14 cellular contexts compared by ENCODE assay signal in genomic region chr9:20240498-20240897, GRCh38.
DNase-seq lines count a peak whose midpoint lies in the region; ATAC-seq and TF ChIP-seq lines count a peak whose summit lies in the region.
"Had no signal": no experiment of that assay in that cellular context is flagged by ENCODE, and none has a peak within 500 bp of the region (broad histone marks: within the 10 kb centered on the region; RNA-seq: fewer than 3 reads in every experiment).

No MANE protein-coding gene starts in this region.

- no peak for ATAC-seq in activated naive CD8-positive, alpha-beta T cell treated with anti-CD3 and anti-CD28 coated beads, Interleukin-2, amount 10 ng/mL, durations not matched to agents 7 days and 5 days (ENCODE audit: low read depth)
- no peak for ATAC-seq in activated naive CD8-positive, alpha-beta T cell treated with anti-CD3 and anti-CD28 coated beads, Interleukin-2, amount 50 U/mL, for 24 hours
- ATAC-seq in CD4-positive, alpha-beta T cell (ENCODE audit: poor library complexity), result no peak
- peak; percentile 61 for ATAC-seq in stimulated activated effector memory CD8-positive, alpha-beta T cell treated with anti-CD3 and anti-CD28 coated beads, Interleukin-12 subunit alpha, Interleukin-12 subunit beta, amount 100 ng/mL, for 72 hours
- ATAC-seq: A549 had no signal

- intact Hi-C loops in CD4-positive, alpha-beta T cell (cut with DNase I, micrococcal nuclease), result no loop called here

- peaks cover 43% of the 10 kb centered on the region for H3K36me3 Mint-ChIP-seq in activated naive CD8-positive, alpha-beta T cell treated with anti-CD3 and anti-CD28 coated beads, Interleukin-2, amount 10 ng/mL, durations not matched to agents 7 days and 5 days
- H3K36me3 Mint-ChIP-seq in activated naive CD8-positive, alpha-beta T cell treated with anti-CD3 and anti-CD28 coated beads, Interleukin-2, amount 50 U/mL, for 24 hours (ENCODE audit: low read depth), result no peaks in the 10 kb centered on the region
- no peaks in the 10 kb centered on the region for H3K36me3 Mint-ChIP-seq in CD4-positive, alpha-beta T cell (ENCODE audit: low read depth)
- no peaks in the 10 kb centered on the region for H3K36me3 Mint-ChIP-seq in stimulated activated effector memory CD8-positive, alpha-beta T cell treated with anti-CD3 and anti-CD28 coated beads, Interleukin-12 subunit alpha, Interleukin-12 subunit beta, amount 100 ng/mL, for 72 hours
- no peaks in the 10 kb centered on the region for H3K36me3 Mint-ChIP-seq in T-helper 2 cell treated with Interferon-gamma antibody and Interleukin-4, amounts not matched to agents 5 μg/mL and 100 μg/mL, for 36 hours (ENCODE audit: low read depth)

- no peaks in the 10 kb centered on the region for H3K9me3 ChIP-seq in CD4-positive, alpha-beta T cell (ENCODE audit: control insufficient read depth, low read length)
- H3K9me3 ChIP-seq: A549, BE2C had no signal

- CTCF ChIA-PET in CD4-positive, alpha-beta T cell (lab: Charles Lee), result interaction anchor here (1.2 kb wide), 1 partner anchor 57 kb away, joined by 3 read pairs; no protein-coding TSS in a partner anchor

- no peaks in the 10 kb centered on the region for H3K27me3 ChIP-seq in CD4-positive, alpha-beta T cell (ENCODE audit: control insufficient read depth, insufficient read depth, low read length)

- H3K4me1 Mint-ChIP-seq in activated naive CD8-positive, alpha-beta T cell treated with anti-CD3 and anti-CD28 coated beads, Interleukin-2, amount 10 ng/mL, durations not matched to agents 7 days and 5 days, result peaks cover 71% of the 10 kb centered on the region
- peaks cover 50% of the 10 kb centered on the region for H3K4me1 Mint-ChIP-seq in activated naive CD8-positive, alpha-beta T cell treated with anti-CD3 and anti-CD28 coated beads, Interleukin-2, amount 50 U/mL, for 24 hours
- H3K4me1 Mint-ChIP-seq in CD4-positive, alpha-beta T cell (ENCODE audit: low read depth), result peaks cover 60% of the 10 kb centered on the region
- H3K4me1 Mint-ChIP-seq in stimulated activated effector memory CD8-positive, alpha-beta T cell treated with anti-CD3 and anti-CD28 coated beads, Interleukin-12 subunit alpha, Interleukin-12 subunit beta, amount 100 ng/mL, for 72 hours, result peaks cover 41% of the 10 kb centered on the region
- peaks cover 37% of the 10 kb centered on the region for H3K4me1 Mint-ChIP-seq in T-helper 2 cell treated with Interferon-gamma antibody and Interleukin-4, amounts not matched to agents 5 μg/mL and 100 μg/mL, for 36 hours (ENCODE audit: low read depth)

- no peak overlapping the region for H3K4me3 Mint-ChIP-seq in activated naive CD8-positive, alpha-beta T cell treated with anti-CD3 and anti-CD28 coated beads, Interleukin-2, amount 10 ng/mL, durations not matched to agents 7 days and 5 days
- no peak overlapping the region for H3K4me3 Mint-ChIP-seq in activated naive CD8-positive, alpha-beta T cell treated with anti-CD3 and anti-CD28 coated beads, Interleukin-2, amount 50 U/mL, for 24 hours
- peak overlapping the region; percentile 10 for H3K4me3 Mint-ChIP-seq in CD4-positive, alpha-beta T cell
- no peak overlapping the region for H3K4me3 Mint-ChIP-seq in stimulated activated effector memory CD8-positive, alpha-beta T cell treated with anti-CD3 and anti-CD28 coated beads, Interleukin-12 subunit alpha, Interleukin-12 subunit beta, amount 100 ng/mL, for 72 hours
- no peak overlapping the region for H3K4me3 Mint-ChIP-seq in T-helper 2 cell treated with Interferon-gamma antibody and Interleukin-4, amounts not matched to agents 5 μg/mL and 100 μg/mL, for 36 hours
- H3K4me3 Mint-ChIP-seq: H9 had no signal

- no peak overlapping the region for H3K4me3 ChIP-seq in GM12865 (ENCODE audit: low read depth, low read length)
- H3K4me3 ChIP-seq: A549 had no signal

- POLR2A ChIA-PET in activated naive CD8-positive, alpha-beta T cell treated with anti-CD3 and anti-CD28 coated beads, Interleukin-2, amount 10 ng/mL, durations not matched to agents 7 days and 5 days (lab: Charles Lee), result interaction anchor here (0.6 to 2.0 kb wide), 4 partner anchors 13 to 296 kb away, joined by 4 to 7 read pairs (median 6); no protein-coding TSS in a partner anchor
- POLR2A ChIA-PET in CD4-positive, alpha-beta T cell (lab: Charles Lee), result no interaction called here

- H3K27ac ChIP-seq in CD4-positive, alpha-beta T cell (ENCODE audit: low read depth, low read length), result no peak overlapping the region
- H3K27ac ChIP-seq: A549, C4-2B had no signal

- H3K9me3 Mint-ChIP-seq in activated naive CD8-positive, alpha-beta T cell treated with anti-CD3 and anti-CD28 coated beads, Interleukin-2, amount 10 ng/mL, durations not matched to agents 7 days and 5 days, result peaks cover 7% of the 10 kb centered on the region
- H3K9me3 Mint-ChIP-seq in activated naive CD8-positive, alpha-beta T cell treated with anti-CD3 and anti-CD28 coated beads, Interleukin-2, amount 50 U/mL, for 24 hours, result no peaks in the 10 kb centered on the region
- H3K9me3 Mint-ChIP-seq in CD4-positive, alpha-beta T cell, result no peaks in the 10 kb centered on the region
- no peaks in the 10 kb centered on the region for H3K9me3 Mint-ChIP-seq in stimulated activated effector memory CD8-positive, alpha-beta T cell treated with anti-CD3 and anti-CD28 coated beads, Interleukin-12 subunit alpha, Interleukin-12 subunit beta, amount 100 ng/mL, for 72 hours
- no peaks in the 10 kb centered on the region for H3K9me3 Mint-ChIP-seq in T-helper 2 cell treated with Interferon-gamma antibody and Interleukin-4, amounts not matched to agents 5 μg/mL and 100 μg/mL, for 36 hours

- no peaks in the 10 kb centered on the region for H3K27me3 Mint-ChIP-seq in activated naive CD8-positive, alpha-beta T cell treated with anti-CD3 and anti-CD28 coated beads, Interleukin-2, amount 10 ng/mL, durations not matched to agents 7 days and 5 days
- peaks cover 24% of the 10 kb centered on the region for H3K27me3 Mint-ChIP-seq in activated naive CD8-positive, alpha-beta T cell treated with anti-CD3 and anti-CD28 coated beads, Interleukin-2, amount 50 U/mL, for 24 hours
- no peaks in the 10 kb centered on the region for H3K27me3 Mint-ChIP-seq in CD4-positive, alpha-beta T cell
- H3K27me3 Mint-ChIP-seq in T-helper 2 cell treated with Interferon-gamma antibody and Interleukin-4, amounts not matched to agents 5 μg/mL and 100 μg/mL, for 36 hours (ENCODE audit: low read depth), result peaks cover 21% of the 10 kb centered on the region

- DNase-seq in activated naive CD8-positive, alpha-beta T cell treated with anti-CD3 and anti-CD28 coated beads, Interleukin-2, amount 10 ng/mL, durations not matched to agents 7 days and 5 days, result no peak
- DNase-seq in activated naive CD8-positive, alpha-beta T cell treated with anti-CD3 and anti-CD28 coated beads, Interleukin-2, amount 50 U/mL, for 24 hours, result no peak
- DNase-seq in CD4-positive, alpha-beta T cell, result no peak
- DNase-seq in GM12865 (ENCODE audit: low read depth), result peak; percentile 9
- DNase-seq in stimulated activated effector memory CD8-positive, alpha-beta T cell treated with anti-CD3 and anti-CD28 coated beads, Interleukin-12 subunit alpha, Interleukin-12 subunit beta, amount 100 ng/mL, for 72 hours (ENCODE audit: low spot score in 2 of 2), result peak in 1 of 2 donors; percentile 57
- no peak for DNase-seq in T-helper 2 cell treated with Interferon-gamma antibody and Interleukin-4, amounts not matched to agents 5 μg/mL and 100 μg/mL, for 36 hours (ENCODE audit: low spot score)
- DNase-seq: BE2C, DMS 273 treated with DMSO at 0.1 percent for 48 hours, DMS79, GOT3, H9, IMR-90 had no signal

- H3K27ac Mint-ChIP-seq in activated naive CD8-positive, alpha-beta T cell treated with anti-CD3 and anti-CD28 coated beads, Interleukin-2, amount 10 ng/mL, durations not matched to agents 7 days and 5 days, result peak overlapping the region; percentile 80
- no peak overlapping the region for H3K27ac Mint-ChIP-seq in activated naive CD8-positive, alpha-beta T cell treated with anti-CD3 and anti-CD28 coated beads, Interleukin-2, amount 50 U/mL, for 24 hours
- H3K27ac Mint-ChIP-seq in CD4-positive, alpha-beta T cell, result no peak overlapping the region
- H3K27ac Mint-ChIP-seq in stimulated activated effector memory CD8-positive, alpha-beta T cell treated with anti-CD3 and anti-CD28 coated beads, Interleukin-12 subunit alpha, Interleukin-12 subunit beta, amount 100 ng/mL, for 72 hours, result no peak overlapping the region
- H3K27ac Mint-ChIP-seq in T-helper 2 cell treated with Interferon-gamma antibody and Interleukin-4, amounts not matched to agents 5 μg/mL and 100 μg/mL, for 36 hours, result no peak overlapping the region
- H3K27ac Mint-ChIP-seq: H9 had no signal

- no peak for TF ChIP-seq CTCF in CD4-positive, alpha-beta T cell (IDR thresholded peaks at IDR 0.05)
- TF ChIP-seq CTCF in GM12865 (IDR thresholded peaks at IDR 0.05; ENCODE audit: insufficient read depth, low read depth, low read length, missing control alignments), result no peak
